ENCODE assay signal across 24 cellular contexts in genomic region chr1:39363267-39363666, GRCh38.
"Had no signal": no experiment of that assay in that cellular context is flagged by ENCODE, and none has a peak within 500 bp of the region (broad histone marks: within the 10 kb centered on the region; RNA-seq: fewer than 3 reads in every experiment).

No MANE protein-coding gene starts in this region.

- H3K4me1 Mint-ChIP-seq: activated B cell treated with CpG ODN at 0.5 μM for 24 hours; activated CD4-positive, alpha-beta T cell treated with anti-CD3 and anti-CD28 coated beads for 36 hours; mesothelial cell of epicardium; neural crest cell; T-cell had no signal

- H3K27ac Mint-ChIP-seq: mesothelial cell of epicardium, type B pancreatic cell had no signal

- ATAC-seq: activated CD4-positive, alpha-beta T cell treated with anti-CD3 and anti-CD28 coated beads for 36 hours; effector memory CD8-positive, alpha-beta T cell; esophagus mucosa; left lung; T-cell had no signal

- H3K9me3 Mint-ChIP-seq: activated B cell treated with CpG ODN at 0.5 μM for 24 hours; effector memory CD8-positive, alpha-beta T cell; mesothelial cell of epicardium; neural crest cell; T-cell; type B pancreatic cell had no signal

- H3K4me3 Mint-ChIP-seq: activated B cell treated with CpG ODN at 0.5 μM for 24 hours; activated CD4-positive, alpha-beta T cell treated with anti-CD3 and anti-CD28 coated beads for 36 hours; effector memory CD8-positive, alpha-beta T cell; mesothelial cell of epicardium; neural crest cell; T-cell; type B pancreatic cell had no signal

- H3K27me3 Mint-ChIP-seq: activated B cell treated with CpG ODN at 0.5 μM for 24 hours; activated CD4-positive, alpha-beta T cell treated with anti-CD3 and anti-CD28 coated beads for 36 hours; effector memory CD8-positive, alpha-beta T cell; T-cell; type B pancreatic cell had no signal

- DNase-seq: activated B cell treated with CpG ODN at 0.5 μM for 24 hours; activated CD4-positive, alpha-beta T cell treated with anti-CD3 and anti-CD28 coated beads for 36 hours; activated naive CD4-positive, alpha-beta T cell treated with Interleukin-2 at 50 U/mL for 16 hours; activated T-cell treated with anti-CD3 and anti-CD28 coated beads, Interleukin-2, amount 50 U/mL, for 1 hour; adrenal gland; brain microvascular endothelial cell; caudate nucleus; colonic mucosa; dorsolateral prefrontal cortex; effector memory CD8-positive, alpha-beta T cell; foreskin melanocyte; glutamatergic neuron; kidney glomerular epithelial cell; left lung; occipital lobe; sigmoid colon; stimulated activated CD4-positive, alpha-beta T cell treated with anti-CD3 and anti-CD28 coated beads, Interleukin-15, amount 100 ng/mL, for 24 hours; stimulated activated naive CD4-positive, alpha-beta T cell; T-cell; T1000 had no signal
